8 cellular contexts compared by ENCODE assay signal in genomic region chr19:6110360-6110977, GRCh38. TPM values are rescaled to one million over a fixed set of nuclear protein-coding genes. Genes with fewer than 3 reads are reported as not detected.
A peak's percentile ranks its signal among the peaks of the same experiment; 100 is the strongest.
DNase-seq lines count a peak whose midpoint lies in the region; ATAC-seq and TF ChIP-seq lines count a peak whose summit lies in the region.

Gene RFX2 (minus strand): TSS chr19:6110500. CDS start chr19:6047496, 63,004 bp downstream.

- no peaks in the 10 kb centered on the region for H3K9me3 ChIP-seq in DND-41 (ENCODE audit: insufficient read depth, low read length, severe bottlenecking)
- no peaks in the 10 kb centered on the region for H3K9me3 ChIP-seq in muscle layer of duodenum (ENCODE audit: control insufficient read depth in 1 of 2, low read length in 2 of 2)

- TF ChIP-seq CTCF in DND-41 (IDR thresholded peaks at IDR 0.05; ENCODE audit: borderline replicate concordance, extremely low read depth, low read length, poor library complexity, severe bottlenecking) = no peak

- peak within 1 kb of the TSS; percentile 83 for H3K4me3 Mint-ChIP-seq in activated T-cell treated with anti-CD3 and anti-CD28 coated beads, Interleukin-2, amount 50 U/mL, for 4 hours

- no peaks in the 10 kb centered on the region for H4K20me1 ChIP-seq in DND-41 (ENCODE audit: insufficient read depth, low read length)

- peaks cover 2% of the 10 kb centered on the region; the same call in 1 of the 2 replicates for H3K79me2 ChIP-seq in DND-41 (ENCODE audit: insufficient read depth, low read length)

- H3K4me1 Mint-ChIP-seq in activated T-cell treated with anti-CD3 and anti-CD28 coated beads, Interleukin-2, amount 50 U/mL, for 4 hours (ENCODE audit: low read depth) = peaks cover 24% of the 10 kb centered on the region

- H3K27ac ChIP-seq in DND-41 (ENCODE audit: low read length) (peak within 1 kb of the TSS; percentile 58), muscle layer of duodenum (ENCODE audit: low read length) (peak within 1 kb of the TSS; percentile 91)

- H3K27me3 Mint-ChIP-seq in activated T-cell treated with anti-CD3 and anti-CD28 coated beads, Interleukin-2, amount 50 U/mL, for 4 hours (ENCODE audit: low read depth) = peaks cover 12% of the 10 kb centered on the region

- no peaks in the 10 kb centered on the region for H3K9me3 Mint-ChIP-seq in activated T-cell treated with anti-CD3 and anti-CD28 coated beads, Interleukin-2, amount 50 U/mL, for 4 hours

- peak; percentile 98 for ATAC-seq in DND-41 (ENCODE audit: insufficient read depth, low read depth)
- ATAC-seq in GM21786 (IDR thresholded peaks at IDR 0.05; ENCODE audit: unreplicated experiment) = peak; percentile 92
- peak; percentile 95 to 96 for ATAC-seq in activated T-cell treated with anti-CD3 and anti-CD28 coated beads, Interleukin-2, amount 50 U/mL, for 4 hours
- ATAC-seq in esophagus mucosa = peak; percentile 100

- H3K36me3 Mint-ChIP-seq in activated T-cell treated with anti-CD3 and anti-CD28 coated beads, Interleukin-2, amount 50 U/mL, for 4 hours (ENCODE audit: insufficient read depth) = no peaks in the 10 kb centered on the region

- peak within 1 kb of the TSS; percentile 65 for H2AFZ ChIP-seq in DND-41 (ENCODE audit: low read depth, low read length)

- H3K36me3 ChIP-seq in DND-41 (ENCODE audit: insufficient read depth, low read length) (no peaks in the 10 kb centered on the region), muscle layer of duodenum (ENCODE audit: control insufficient read depth in 1 of 2, insufficient read depth in 2 of 2, low read length in 2 of 2) (no peaks in the 10 kb centered on the region)

- H3K4me2 ChIP-seq in DND-41 (ENCODE audit: insufficient read depth, low read length) = peak within 1 kb of the TSS; percentile 93

- DNase-seq in DND-41 = peak; percentile 99
- DNase-seq in KG1 (lab: John Stamatoyannopoulos, UW) = peak; percentile 99
- peak; percentile 99 for DNase-seq in activated T-cell treated with anti-CD3 and anti-CD28 coated beads, Interleukin-2, amount 50 U/mL, for 4 hours
- DNase-seq in stimulated activated CD8-positive, alpha-beta memory T cell treated with anti-CD3 and anti-CD28 coated beads, Interleukin-7, amount 100 ng/mL, for 1 hour (ENCODE audit: low read depth in 2 of 2) = peak; percentile 96

- peaks cover 13% of the 10 kb centered on the region for H3K27me3 ChIP-seq in DND-41 (ENCODE audit: insufficient read depth, low read length, poor library complexity)
- H3K27me3 ChIP-seq in muscle layer of duodenum (ENCODE audit: low read depth, low read length) = no peaks in the 10 kb centered on the region

- H3K4me3 ChIP-seq in DND-41 (ENCODE audit: low read depth in 1 of 2, low read length in 2 of 2) (peak within 1 kb of the TSS; percentile 50 to 74; a peak in 3 of 4 replicates), muscle layer of duodenum (ENCODE audit: low read depth in 1 of 2, low read length in 2 of 2) (peak within 1 kb of the TSS; percentile 75 to 76)

- H3K9ac ChIP-seq in DND-41 (ENCODE audit: low read depth, low read length) = peak within 1 kb of the TSS; percentile 62

- H3K4me1 ChIP-seq in DND-41 (ENCODE audit: insufficient read depth, low read length) = peaks cover 22% of the 10 kb centered on the region
- H3K4me1 ChIP-seq in muscle layer of duodenum (ENCODE audit: control insufficient read depth in 1 of 2, insufficient read depth in 2 of 2, low read length in 2 of 2) = peaks cover 0 to 2% of the 10 kb centered on the region in 2 donors

TF ChIP-seq in PFSK-1, 5 proteins besides CTCF, POLR2A, EP300 and RAD21:
- TF ChIP-seq SIN3A (IDR thresholded peaks at IDR 0.05; ENCODE audit: borderline replicate concordance, insufficient read depth, low read length) = no peak
- peak; percentile 50; the same call in 1 of the 2 replicates for TF ChIP-seq POLR2AphosphoS5 (IDR thresholded peaks at IDR 0.05; ENCODE audit: low read depth, low read length)
- TF ChIP-seq REST (IDR thresholded peaks at IDR 0.05; ENCODE audit: insufficient read depth in 1 of 2, low read depth in 2 of 2, low read length in 2 of 2) = no peak
- TF ChIP-seq FOXP2 (optimal IDR thresholded peaks at IDR 0.05; ENCODE audit: borderline replicate concordance, extremely low read depth, extremely low read length, insufficient read depth) = no peak
- TF ChIP-seq TAF1 (IDR thresholded peaks at IDR 0.05; ENCODE audit: borderline replicate concordance, insufficient read depth, low read length) = no peak
TF ChIP-seq in PFSK-1: peak in this region for 1.

RNA-seq across cellular contexts. Expression of gene RFX2, which starts in this region (rescaled TPM):
- 6.8 TPM for polyA plus RNA-seq in PFSK-1 (2012; ENCODE audit: insufficient read length, low read depth)
- total RNA-seq in activated T-cell treated with anti-CD3 and anti-CD28 coated beads, Interleukin-2, amount 50 U/mL, for 4 hours = 1 to 10 TPM; 4.0 to 5.1 (median 4.0) TPM
- 4.5 TPM for total RNA-seq in esophagus mucosa

Comparison
In these comparisons a context has a peak if more than half of its experiments do, and no peak if none do; other contexts are left out.
1. Peak in every context shown above with its lines: DNase-seq, ATAC-seq, H3K4me3 ChIP-seq and H3K27ac ChIP-seq.